In genomic region chr11:64803846-64804345, GRCh38 we compare ENCODE assay signal across 7 cellular contexts. TPM values are rescaled to one million over a fixed set of nuclear protein-coding genes. Genes with fewer than 3 reads are reported as not detected.
DNase-seq lines count a peak whose midpoint lies in the region; ATAC-seq and TF ChIP-seq lines count a peak whose summit lies in the region.

No MANE protein-coding gene starts in this region.

- H3K27me3 ChIP-seq in HUES6 (ENCODE audit: control insufficient read depth, insufficient read depth, low read length), result no peaks in the 10 kb centered on the region
- no peaks in the 10 kb centered on the region for H3K27me3 ChIP-seq in iPS-18a (ENCODE audit: control insufficient read depth, insufficient read depth, low read length)

- peak overlapping the region; percentile 89 for H3K27ac Mint-ChIP-seq in activated T-helper 2 cell treated with anti-CD3 and anti-CD28 coated beads, Interferon-gamma antibody, Interleukin-2, Interleukin-4, amounts not matched to agents 10 μg/mL and 5 μg/mL and 100 μg/mL, durations not matched to agents 14 hours and 24 hours and 36 hours
- peak overlapping the region; percentile 89 for H3K27ac Mint-ChIP-seq in stimulated activated naive B cell treated with anti-CD40 and anti-IgM and Interleukin-4, amounts not matched to agents 10 μg/mL and 1 μg/mL and 100 μg/mL, for 72 hours

- peak overlapping the region; percentile 83 for H3K4me3 ChIP-seq in HUES6 (ENCODE audit: low read depth, low read length)
- H3K4me3 ChIP-seq in iPS-18a (ENCODE audit: low read length), result peak overlapping the region; percentile 84

- POLR2A ChIA-PET in HEK293T (lab: Yijun Ruan, JAX), result interaction anchor here (0.7 to 1.8 kb wide), 4 partner anchors 25 to 331 kb away, joined by 3 to 6 read pairs (median 4); partner anchors contain the start of gene SF1

- H3K9ac ChIP-seq in HUES6 (ENCODE audit: low read length) (no peak overlapping the region), iPS-18a (ENCODE audit: low read length) (peak overlapping the region; percentile 78)

- no peaks in the 10 kb centered on the region for H3K9me3 ChIP-seq in HUES6 (ENCODE audit: control insufficient read depth, insufficient read depth, low read depth, low read length)
- H3K9me3 ChIP-seq in iPS-18a (ENCODE audit: control insufficient read depth, low read depth, low read length), result no peaks in the 10 kb centered on the region

- CTCF ChIA-PET in HEK293T (lab: Yijun Ruan, JAX), result interaction anchor here (0.7 to 1.0 kb wide), 5 partner anchors 9 to 193 kb away, joined by 3 to 5 read pairs (median 3); partner anchors contain the start of gene BATF2

- H3K27ac ChIP-seq in HUES6 (ENCODE audit: low read depth, low read length) (no peak overlapping the region; the same call in 1 of the 2 replicates), iPS-18a (ENCODE audit: low read length) (peak overlapping the region; percentile 70)

- H3K4me1 ChIP-seq in HUES6 (ENCODE audit: control insufficient read depth, insufficient read depth, low read length) (peaks cover 6% of the 10 kb centered on the region; the same call in 1 of the 2 replicates), iPS-18a (ENCODE audit: control insufficient read depth, low read depth, low read length) (peaks cover 7% of the 10 kb centered on the region)

- H3K36me3 ChIP-seq in HUES6 (ENCODE audit: control insufficient read depth, insufficient read depth, low read length) (peaks cover 52% of the 10 kb centered on the region), iPS-18a (ENCODE audit: control insufficient read depth, low read depth, low read length) (peaks cover 5% of the 10 kb centered on the region)

- ATAC-seq in stimulated activated naive B cell treated with anti-CD40 and anti-IgM and Interleukin-4, amounts not matched to agents 10 μg/mL and 1 μg/mL and 100 μg/mL, for 72 hours (replicated peaks), result no peak
- ATAC-seq in GM21390 (IDR thresholded peaks at IDR 0.05; ENCODE audit: unreplicated experiment), result no peak

- peaks cover 16% of the 10 kb centered on the region for H3K4me1 Mint-ChIP-seq in activated T-helper 2 cell treated with anti-CD3 and anti-CD28 coated beads, Interferon-gamma antibody, Interleukin-2, Interleukin-4, amounts not matched to agents 10 μg/mL and 5 μg/mL and 100 μg/mL, durations not matched to agents 14 hours and 24 hours and 36 hours (ENCODE audit: low read depth)
- H3K4me1 Mint-ChIP-seq in stimulated activated naive B cell treated with anti-CD40 and anti-IgM and Interleukin-4, amounts not matched to agents 10 μg/mL and 1 μg/mL and 100 μg/mL, for 72 hours, result peaks cover 45 to 59% of the 10 kb centered on the region in 2 donors

- intact Hi-C loops in activated T-helper 2 cell treated with anti-CD3 and anti-CD28 coated beads, Interferon-gamma antibody, Interleukin-2, Interleukin-4, amounts not matched to agents 10 μg/mL and 5 μg/mL and 100 μg/mL, durations not matched to agents 14 hours and 24 hours and 36 hours (cut with micrococcal nuclease), result loop anchor here (2.0 kb wide), 1 partner anchor 25 kb away; the partner anchor contains the start of gene SF1

- H3K36me3 Mint-ChIP-seq in activated T-helper 2 cell treated with anti-CD3 and anti-CD28 coated beads, Interferon-gamma antibody, Interleukin-2, Interleukin-4, amounts not matched to agents 10 μg/mL and 5 μg/mL and 100 μg/mL, durations not matched to agents 14 hours and 24 hours and 36 hours (ENCODE audit: low read depth), result peaks cover 41% of the 10 kb centered on the region
- H3K36me3 Mint-ChIP-seq in stimulated activated naive B cell treated with anti-CD40 and anti-IgM and Interleukin-4, amounts not matched to agents 10 μg/mL and 1 μg/mL and 100 μg/mL, for 72 hours, result peaks cover 47 to 51% of the 10 kb centered on the region in 2 donors

- peak overlapping the region; percentile 86 for H3K4me3 Mint-ChIP-seq in activated T-helper 2 cell treated with anti-CD3 and anti-CD28 coated beads, Interferon-gamma antibody, Interleukin-2, Interleukin-4, amounts not matched to agents 10 μg/mL and 5 μg/mL and 100 μg/mL, durations not matched to agents 14 hours and 24 hours and 36 hours (ENCODE audit: low read depth)
- H3K4me3 Mint-ChIP-seq in stimulated activated naive B cell treated with anti-CD40 and anti-IgM and Interleukin-4, amounts not matched to agents 10 μg/mL and 1 μg/mL and 100 μg/mL, for 72 hours, result peak overlapping the region; percentile 87 to 93

- DNase-seq in activated T-helper 2 cell treated with anti-CD3 and anti-CD28 coated beads, Interferon-gamma antibody, Interleukin-2, Interleukin-4, amounts not matched to agents 10 μg/mL and 5 μg/mL and 100 μg/mL, durations not matched to agents 14 hours and 24 hours and 36 hours (ENCODE audit: low spot score), result no peak
- DNase-seq in stimulated activated naive B cell treated with anti-CD40 and anti-IgM and Interleukin-4, amounts not matched to agents 10 μg/mL and 1 μg/mL and 100 μg/mL, for 72 hours, result no peak
- DNase-seq in Kasumi-1 (lab: John Stamatoyannopoulos, UW) (no peak), HEK293T (ENCODE audit: extremely low spot score) (no peak)

- H3K27me3 Mint-ChIP-seq in activated T-helper 2 cell treated with anti-CD3 and anti-CD28 coated beads, Interferon-gamma antibody, Interleukin-2, Interleukin-4, amounts not matched to agents 10 μg/mL and 5 μg/mL and 100 μg/mL, durations not matched to agents 14 hours and 24 hours and 36 hours (ENCODE audit: low read depth), result no peaks in the 10 kb centered on the region
- H3K27me3 Mint-ChIP-seq in stimulated activated naive B cell treated with anti-CD40 and anti-IgM and Interleukin-4, amounts not matched to agents 10 μg/mL and 1 μg/mL and 100 μg/mL, for 72 hours, result no peaks in the 10 kb centered on the region

- no peaks in the 10 kb centered on the region for H3K9me3 Mint-ChIP-seq in activated T-helper 2 cell treated with anti-CD3 and anti-CD28 coated beads, Interferon-gamma antibody, Interleukin-2, Interleukin-4, amounts not matched to agents 10 μg/mL and 5 μg/mL and 100 μg/mL, durations not matched to agents 14 hours and 24 hours and 36 hours
- no peaks in the 10 kb centered on the region for H3K9me3 Mint-ChIP-seq in stimulated activated naive B cell treated with anti-CD40 and anti-IgM and Interleukin-4, amounts not matched to agents 10 μg/mL and 1 μg/mL and 100 μg/mL, for 72 hours

TF ChIP-seq in HEK293T, 16 proteins besides CTCF, POLR2A, EP300 and RAD21:
- TF ChIP-seq BHLHE40 (IDR thresholded peaks at IDR 0.05; ENCODE audit: borderline replicate concordance) (no peak), SUZ12 (IDR thresholded peaks at IDR 0.05) (no peak), FOXM1 (IDR thresholded peaks at IDR 0.05; ENCODE audit: borderline replicate concordance) (no peak), HDGF (IDR thresholded peaks at IDR 0.05; ENCODE audit: borderline replicate concordance) (no peak), LEF1 (IDR thresholded peaks at IDR 0.05; ENCODE audit: borderline replicate concordance) (no peak)

RNA-seq across cellular contexts. Expression of gene MAP4K2, which starts 0.9 kb away (rescaled TPM):
- total RNA-seq in activated T-helper 2 cell treated with anti-CD3 and anti-CD28 coated beads, Interferon-gamma antibody, Interleukin-2, Interleukin-4, amounts not matched to agents 10 μg/mL and 5 μg/mL and 100 μg/mL, durations not matched to agents 14 hours and 24 hours and 36 hours, result 72.1 and 77.5 TPM in 2 replicates

RNA-seq across cellular contexts. Expression of gene MEN1, which starts 6.5 kb away (rescaled TPM):
- total RNA-seq in activated T-helper 2 cell treated with anti-CD3 and anti-CD28 coated beads, Interferon-gamma antibody, Interleukin-2, Interleukin-4, amounts not matched to agents 10 μg/mL and 5 μg/mL and 100 μg/mL, durations not matched to agents 14 hours and 24 hours and 36 hours, result 46.2 and 47.2 TPM in 2 replicates

RNA-seq across cellular contexts. Expression of gene SF1, which starts 25.6 kb away (rescaled TPM):
- 460 and 461 TPM in 2 replicates for total RNA-seq in activated T-helper 2 cell treated with anti-CD3 and anti-CD28 coated beads, Interferon-gamma antibody, Interleukin-2, Interleukin-4, amounts not matched to agents 10 μg/mL and 5 μg/mL and 100 μg/mL, durations not matched to agents 14 hours and 24 hours and 36 hours

RNA-seq across cellular contexts. Expression of gene CDC42BPG, which starts 40.6 kb away (rescaled TPM):
- total RNA-seq in activated T-helper 2 cell treated with anti-CD3 and anti-CD28 coated beads, Interferon-gamma antibody, Interleukin-2, Interleukin-4, amounts not matched to agents 10 μg/mL and 5 μg/mL and 100 μg/mL, durations not matched to agents 14 hours and 24 hours and 36 hours, result 0.07 and 0.32 TPM in 2 replicates

RNA-seq across cellular contexts. Expression of gene PYGM, which starts 44.1 kb away (rescaled TPM):
- 1.9 and 2.0 TPM in 2 replicates for total RNA-seq in activated T-helper 2 cell treated with anti-CD3 and anti-CD28 coated beads, Interferon-gamma antibody, Interleukin-2, Interleukin-4, amounts not matched to agents 10 μg/mL and 5 μg/mL and 100 μg/mL, durations not matched to agents 14 hours and 24 hours and 36 hours
